Comparison of ENCODE assay signal across 1 cellular context in the genomic region with DNA sequence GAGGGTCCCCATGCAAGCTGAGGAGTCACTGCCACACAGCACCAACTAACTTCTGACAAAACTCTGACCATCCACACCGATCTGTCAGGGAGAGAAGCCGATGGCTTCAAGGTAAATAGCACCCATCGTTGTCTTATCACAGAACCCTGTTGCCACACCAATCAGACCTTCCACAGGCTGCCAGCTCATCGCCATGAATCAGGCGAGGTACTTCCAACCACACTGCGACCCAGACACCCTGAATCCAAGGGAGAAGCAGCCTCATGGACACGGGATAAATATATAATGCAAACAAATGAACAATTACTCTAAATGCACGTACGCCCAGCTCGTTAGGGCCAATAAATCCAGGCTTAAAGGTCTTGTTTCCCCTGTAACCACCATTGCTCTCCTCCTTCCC.
TF ChIP-seq lines count a peak whose summit lies in the region.

No MANE protein-coding gene starts in this region.

TF ChIP-seq in H1, 55 proteins besides CTCF, POLR2A, EP300 and RAD21:
- TF ChIP-seq EZH2 (IDR thresholded peaks at IDR 0.05; ENCODE audit: low read depth, low read length, severe bottlenecking) (no peak), HDAC6 (IDR thresholded peaks at IDR 0.05; ENCODE audit: low read depth, low read length) (no peak), SIX5 (IDR thresholded peaks at IDR 0.05; ENCODE audit: low read depth, low read length) (no peak), KDM4A (IDR thresholded peaks at IDR 0.05; ENCODE audit: low read depth, low read length, severe bottlenecking) (no peak), RXRA (IDR thresholded peaks at IDR 0.05; ENCODE audit: insufficient read depth, low read depth, low read length) (no peak), EGR1 (IDR thresholded peaks at IDR 0.05; ENCODE audit: borderline replicate concordance, low read depth, low read length) (no peak), CTBP2 (IDR thresholded peaks at IDR 0.05; ENCODE audit: borderline replicate concordance, insufficient read depth, insufficient read length, low read length) (no peak), SRF (IDR thresholded peaks at IDR 0.05; ENCODE audit: low read depth, low read length) (no peak), RFX5 (IDR thresholded peaks at IDR 0.05; ENCODE audit: borderline replicate concordance, low read depth, low read length) (no peak), RBBP5 (IDR thresholded peaks at IDR 0.05; ENCODE audit: borderline replicate concordance, low read depth, low read length) (no peak), CBX5 (IDR thresholded peaks at IDR 0.05; ENCODE audit: low read depth, low read length) (no peak), SUZ12 (IDR thresholded peaks at IDR 0.05; ENCODE audit: low read length) (no peak), GABPA (IDR thresholded peaks at IDR 0.05; ENCODE audit: borderline replicate concordance, insufficient read depth, low read length) (no peak), SP1 (IDR thresholded peaks at IDR 0.05; ENCODE audit: low read depth, low read length) (no peak), TCF12 (IDR thresholded peaks at IDR 0.05; ENCODE audit: low read depth, low read length) (no peak), KDM1A (IDR thresholded peaks at IDR 0.05; ENCODE audit: borderline replicate concordance, low read length) (no peak), HDAC2 (IDR thresholded peaks at IDR 0.05; ENCODE audit: borderline replicate concordance in 1 of 2, low read depth in 2 of 2, low read length in 2 of 2) (no peak)
